ENCODE assay signal across 9 cellular contexts in the genomic region with DNA sequence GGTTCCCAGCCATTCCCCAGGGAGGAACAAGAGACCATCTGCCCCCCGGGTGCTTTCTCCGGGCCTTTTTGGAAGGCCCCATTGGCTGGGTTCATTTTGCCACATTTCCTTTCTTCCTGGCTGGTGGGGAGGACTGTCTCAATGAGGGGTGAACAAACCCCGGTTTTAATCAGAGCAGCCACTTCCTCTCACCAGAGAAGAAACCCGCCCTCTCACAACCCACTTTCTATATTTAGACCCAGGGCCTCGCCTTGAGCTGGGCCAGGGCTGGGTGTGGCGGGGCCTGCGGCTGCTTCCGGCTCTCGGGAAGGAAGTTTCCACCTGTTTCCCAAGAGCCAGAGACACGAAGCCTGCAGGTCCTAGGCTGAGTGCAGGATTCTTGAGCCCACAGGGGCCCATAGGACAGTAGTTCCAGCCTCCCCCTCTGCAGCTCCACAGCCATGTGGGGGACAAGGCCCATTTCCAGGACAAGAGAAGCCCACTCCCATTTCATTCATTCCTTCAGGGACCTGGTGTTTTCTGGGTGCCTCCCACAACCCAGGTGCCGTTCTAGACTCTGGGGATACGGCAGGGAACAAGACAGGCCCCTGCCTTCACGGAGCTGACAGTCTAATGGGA. TPM values are rescaled to one million over a fixed set of nuclear protein-coding genes. Genes with fewer than 3 reads are reported as not detected.
DNase-seq lines count a peak whose midpoint lies in the region; ATAC-seq and TF ChIP-seq lines count a peak whose summit lies in the region.
"Had no signal": no experiment of that assay in that cellular context is flagged by ENCODE, and none has a peak within 500 bp of the region (broad histone marks: within the 10 kb centered on the region; RNA-seq: fewer than 3 reads in every experiment).

No MANE protein-coding gene starts in this region.

- DNase-seq in Peyer's patch (peak; percentile 70 to 89 (median 83)), naive B cell (peak; percentile 81), nephron progenitor cell (no peak), NCI-H2196 treated with DMSO at 0.1 percent for 48 hours (lab: John Stamatoyannopoulos, UW; ENCODE audit: unreplicated experiment) (no peak), A673 (ENCODE audit: low spot score) (no peak)
- DNase-seq in activated T-helper 2 cell treated with anti-CD3 and anti-CD28 coated beads, Interferon-gamma antibody, Interleukin-2, Interleukin-4, amounts not matched to agents 10 μg/mL and 5 μg/mL and 100 μg/mL, durations not matched to agents 14 hours and 24 hours and 36 hours (ENCODE audit: low spot score) = peak; percentile 76

- peaks cover 0 to 30% (median 22%) of the 10 kb centered on the region in 4 donors for H3K4me1 ChIP-seq in Peyer's patch
- H3K4me1 ChIP-seq in A673 (ENCODE audit: insufficient read depth, low read length, poor library complexity, severe bottlenecking) = peaks cover 6% of the 10 kb centered on the region

- peaks cover 48% of the 10 kb centered on the region for H3K4me1 Mint-ChIP-seq in activated T-helper 2 cell treated with anti-CD3 and anti-CD28 coated beads, Interferon-gamma antibody, Interleukin-2, Interleukin-4, amounts not matched to agents 10 μg/mL and 5 μg/mL and 100 μg/mL, durations not matched to agents 14 hours and 24 hours and 36 hours (ENCODE audit: low read depth)
- peaks cover 53 to 93% (median 86%) of the 10 kb centered on the region in 3 donors for H3K4me1 Mint-ChIP-seq in naive B cell
- H3K4me1 Mint-ChIP-seq in nephron progenitor cell = peaks cover 37% of the 10 kb centered on the region

- H3K4me3 ChIP-seq in Peyer's patch = no peak overlapping the region
- no peak overlapping the region for H3K4me3 ChIP-seq in A673 (ENCODE audit: low read depth, low read length, poor library complexity, severe bottlenecking)
- H3K4me3 ChIP-seq: SK-N-MC had no signal

- peak overlapping the region; percentile 75 for H3K27ac Mint-ChIP-seq in activated T-helper 2 cell treated with anti-CD3 and anti-CD28 coated beads, Interferon-gamma antibody, Interleukin-2, Interleukin-4, amounts not matched to agents 10 μg/mL and 5 μg/mL and 100 μg/mL, durations not matched to agents 14 hours and 24 hours and 36 hours
- H3K27ac Mint-ChIP-seq in naive B cell (peak overlapping the region; percentile 86 to 98 (median 93)), nephron progenitor cell (no peak overlapping the region)

- TF ChIP-seq CTCF in Peyer's patch (IDR thresholded peaks at IDR 0.05) (no peak), nephron progenitor cell (IDR thresholded peaks at IDR 0.05) (no peak), A673 (conservative IDR thresholded peaks at IDR 0.05; ENCODE audit: low read depth, low read length) (no peak)

- intact Hi-C loops in activated T-helper 2 cell treated with anti-CD3 and anti-CD28 coated beads, Interferon-gamma antibody, Interleukin-2, Interleukin-4, amounts not matched to agents 10 μg/mL and 5 μg/mL and 100 μg/mL, durations not matched to agents 14 hours and 24 hours and 36 hours (cut with micrococcal nuclease) = loop anchor here (2.0 kb wide), 1 partner anchor 34 kb away; no protein-coding TSS in a partner anchor
- intact Hi-C loops in A673 (cut with micrococcal nuclease; ENCODE audit: unreplicated experiment) = no loop called here

- POLR2A ChIA-PET in A673 (lab: Charles Lee; ENCODE audit: low non-redundant PET) = no interaction called here

- no TSS peak for BruUV-seq in A673 (replicated peaks; lab: Mats Ljungman, UMichigan)

- H3K36me3 ChIP-seq in Peyer's patch = no peaks in the 10 kb centered on the region
- H3K36me3 ChIP-seq in A673 (ENCODE audit: insufficient read depth, low read length, poor library complexity, severe bottlenecking) = no peaks in the 10 kb centered on the region

- peak; percentile 81 for ATAC-seq in GM19025 (IDR thresholded peaks at IDR 0.05; ENCODE audit: low read depth, unreplicated experiment)
- ATAC-seq in HG03045 (IDR thresholded peaks at IDR 0.05; ENCODE audit: unreplicated experiment) = peak; percentile 76
- peak; percentile 85 to 87 for ATAC-seq in naive B cell (ENCODE audit: low read depth in 2 of 2)

- H3K27ac ChIP-seq in Peyer's patch (peak overlapping the region in 1 of 4 donors; percentile 60), A673 (ENCODE audit: low read depth, low read length, poor library complexity, severe bottlenecking) (no peak overlapping the region)
- H3K27ac ChIP-seq: SK-N-MC had no signal

- H3K4me3 Mint-ChIP-seq in activated T-helper 2 cell treated with anti-CD3 and anti-CD28 coated beads, Interferon-gamma antibody, Interleukin-2, Interleukin-4, amounts not matched to agents 10 μg/mL and 5 μg/mL and 100 μg/mL, durations not matched to agents 14 hours and 24 hours and 36 hours (ENCODE audit: low read depth) = peak overlapping the region; percentile 34
- H3K4me3 Mint-ChIP-seq in naive B cell = peak overlapping the region; percentile 60 to 90 (median 78)
- H3K4me3 Mint-ChIP-seq in nephron progenitor cell = no peak overlapping the region

- H3K27me3 ChIP-seq in Peyer's patch (no peaks in the 10 kb centered on the region), A673 (replicated peaks; ENCODE audit: insufficient read depth, low read depth, low read length, poor library complexity) (no peaks in the 10 kb centered on the region)

- no peaks in the 10 kb centered on the region for H3K9me3 Mint-ChIP-seq in activated T-helper 2 cell treated with anti-CD3 and anti-CD28 coated beads, Interferon-gamma antibody, Interleukin-2, Interleukin-4, amounts not matched to agents 10 μg/mL and 5 μg/mL and 100 μg/mL, durations not matched to agents 14 hours and 24 hours and 36 hours
- peaks cover 0 to 2% (median 0%) of the 10 kb centered on the region in 7 donors for H3K9me3 Mint-ChIP-seq in naive B cell
- peaks cover 6% of the 10 kb centered on the region for H3K9me3 Mint-ChIP-seq in nephron progenitor cell

- H3K9me3 ChIP-seq in Peyer's patch = no peaks in the 10 kb centered on the region
- H3K9me3 ChIP-seq in A673 (ENCODE audit: low read depth, low read length, poor library complexity, severe bottlenecking) = no peaks in the 10 kb centered on the region

- H3K27me3 Mint-ChIP-seq in activated T-helper 2 cell treated with anti-CD3 and anti-CD28 coated beads, Interferon-gamma antibody, Interleukin-2, Interleukin-4, amounts not matched to agents 10 μg/mL and 5 μg/mL and 100 μg/mL, durations not matched to agents 14 hours and 24 hours and 36 hours (ENCODE audit: low read depth) = peaks cover 2% of the 10 kb centered on the region
- H3K27me3 Mint-ChIP-seq in naive B cell (no peaks in the 10 kb centered on the region), nephron progenitor cell (ENCODE audit: low read depth, poor library complexity) (peaks cover 7% of the 10 kb centered on the region)

- H3K36me3 Mint-ChIP-seq in activated T-helper 2 cell treated with anti-CD3 and anti-CD28 coated beads, Interferon-gamma antibody, Interleukin-2, Interleukin-4, amounts not matched to agents 10 μg/mL and 5 μg/mL and 100 μg/mL, durations not matched to agents 14 hours and 24 hours and 36 hours (ENCODE audit: low read depth) = no peaks in the 10 kb centered on the region
- H3K36me3 Mint-ChIP-seq in naive B cell = no peaks in the 10 kb centered on the region
- no peaks in the 10 kb centered on the region for H3K36me3 Mint-ChIP-seq in nephron progenitor cell (ENCODE audit: low read depth)

- CTCF ChIA-PET in A673 (lab: Charles Lee) = no interaction called here

- TF ChIP-seq POLR2A in Peyer's patch (IDR thresholded peaks at IDR 0.05) = no peak

RNA-seq across cellular contexts. Expression of gene RBM38, which starts 41.8 kb away (rescaled TPM):
- total RNA-seq in Peyer's patch (10 to 100 TPM in 3 of 4 donors, 1 to 10 TPM in 1; 9.6 to 15.5 (median 12.8) TPM), A673 (2021) (51.7 and 52.7 TPM in 2 replicates)
- 88.9 and 89.5 TPM in 2 replicates for total RNA-seq in activated T-helper 2 cell treated with anti-CD3 and anti-CD28 coated beads, Interferon-gamma antibody, Interleukin-2, Interleukin-4, amounts not matched to agents 10 μg/mL and 5 μg/mL and 100 μg/mL, durations not matched to agents 14 hours and 24 hours and 36 hours
- polyA plus RNA-seq in naive B cell (ENCODE audit: low read depth in 6 of 6) = 100 to 1,000 TPM in 5 of 6 donors, 10 to 100 TPM in 1; 80.1 to 189 (median 157) TPM

Comparison
In these comparisons a context has a peak if more than half of its experiments do, and no peak if none do; other contexts are left out.
1. DNase-seq: peak in Peyer's patch (3 of 3), activated T-helper 2 cell treated with anti-CD3 and anti-CD28 coated beads, Interferon-gamma antibody, Interleukin-2, Interleukin-4, amounts not matched to agents 10 μg/mL and 5 μg/mL and 100 μg/mL, durations not matched to agents 14 hours and 24 hours and 36 hours (single experiment) and naive B cell (single experiment); none in nephron progenitor cell (single experiment), NCI-H2196 treated with DMSO at 0.1 percent for 48 hours (single experiment) and A673 (single experiment).
2. Peak in every context shown above with its lines, with median percentiles within 50 percentile points of each other: ATAC-seq.